20 cellular contexts compared by ENCODE assay signal in the genomic region with DNA sequence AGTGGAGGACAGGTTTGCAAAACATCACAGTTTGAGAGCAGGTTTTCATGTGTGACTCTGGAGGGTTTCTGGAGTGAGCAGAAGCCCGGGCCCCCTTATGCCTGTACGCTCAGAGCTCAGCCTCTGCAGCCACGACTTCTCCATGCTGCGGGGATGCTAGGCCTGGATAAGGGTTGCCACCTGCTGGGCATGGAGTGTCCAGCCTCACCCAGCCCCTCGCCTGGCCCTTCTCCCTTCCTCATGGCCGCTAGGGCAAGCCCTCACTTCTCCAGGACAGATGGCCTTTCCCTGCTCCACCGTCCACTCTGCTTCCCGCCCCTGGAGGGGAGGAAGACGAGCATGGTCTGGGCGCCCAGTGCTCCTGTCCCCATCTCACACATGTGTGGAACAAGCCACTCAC.
"Had no signal": no experiment of that assay in that cellular context is flagged by ENCODE, and none has a peak within 500 bp of the region (broad histone marks: within the 10 kb centered on the region; RNA-seq: fewer than 3 reads in every experiment).

No MANE protein-coding gene starts in this region.

- H3K9me3 ChIP-seq: esophagus squamous epithelium, gastroesophageal sphincter, left ventricle myocardium inferior, lower lobe of right lung, psoas muscle, sigmoid colon, stomach had no signal

- H3K36me3 ChIP-seq: esophagus squamous epithelium, left ventricle myocardium inferior, lower lobe of right lung, sigmoid colon had no signal

- H3K4me3 Mint-ChIP-seq: dendritic cell treated with granulocyte-macrophage colony-stimulating factor and Interleukin-4, amounts not matched to agents 40 ng/mL and 50 ng/mL, for 4 days; effector memory CD8-positive, alpha-beta T cell; memory B cell; natural killer cell treated with Interleukin-12 subunit alpha and Interleukin-12 subunit beta and Interleukin-15 and Interleukin-18, amount 100 ng/mL, for 72 hours had no signal

- H3K27me3 Mint-ChIP-seq: effector memory CD8-positive, alpha-beta T cell; memory B cell; natural killer cell treated with Interleukin-12 subunit alpha and Interleukin-12 subunit beta and Interleukin-15 and Interleukin-18, amount 100 ng/mL, for 72 hours had no signal

- H3K27ac Mint-ChIP-seq: dendritic cell treated with granulocyte-macrophage colony-stimulating factor and Interleukin-4, amounts not matched to agents 40 ng/mL and 50 ng/mL, for 4 days; memory B cell; natural killer cell treated with Interleukin-12 subunit alpha and Interleukin-12 subunit beta and Interleukin-15 and Interleukin-18, amount 100 ng/mL, for 72 hours had no signal

- H3K9me3 Mint-ChIP-seq: dendritic cell treated with granulocyte-macrophage colony-stimulating factor and Interleukin-4, amounts not matched to agents 40 ng/mL and 50 ng/mL, for 4 days; effector memory CD8-positive, alpha-beta T cell; memory B cell; natural killer cell treated with Interleukin-12 subunit alpha and Interleukin-12 subunit beta and Interleukin-15 and Interleukin-18, amount 100 ng/mL, for 72 hours had no signal

- H3K36me3 Mint-ChIP-seq: memory B cell; natural killer cell treated with Interleukin-12 subunit alpha and Interleukin-12 subunit beta and Interleukin-15 and Interleukin-18, amount 100 ng/mL, for 72 hours had no signal

- H3K9ac ChIP-seq: parathyroid adenoma had no signal

- DNase-seq: effector memory CD8-positive, alpha-beta T cell; esophagus squamous epithelium; foreskin fibroblast; glutamatergic neuron; left ventricle myocardium inferior; lower lobe of right lung; midbrain; psoas muscle; retina; sigmoid colon; stimulated activated CD4-positive, alpha-beta T cell treated with anti-CD3 and anti-CD28 coated beads, Interleukin-12 subunit alpha, Interleukin-12 subunit beta, amount 100 ng/mL, for 4 hours; stimulated activated naive CD4-positive, alpha-beta T cell; stomach; trophoblast cell had no signal

- ATAC-seq: effector memory CD8-positive, alpha-beta T cell; gastroesophageal sphincter; lower lobe of right lung; psoas muscle had no signal

- H3K4me1 ChIP-seq: esophagus squamous epithelium, lower lobe of right lung, parathyroid adenoma, psoas muscle, sigmoid colon, stomach had no signal

- H3K4me3 ChIP-seq: esophagus squamous epithelium, gastroesophageal sphincter, left ventricle myocardium inferior, lower lobe of right lung, psoas muscle, sigmoid colon, skin epidermis, stomach had no signal

- H3K4me1 Mint-ChIP-seq: memory B cell had no signal

- H3K27ac ChIP-seq: esophagus squamous epithelium, gastroesophageal sphincter, left ventricle myocardium inferior, lower lobe of right lung, parathyroid adenoma, psoas muscle, sigmoid colon, skin epidermis, stomach had no signal

- H3K27me3 ChIP-seq: esophagus squamous epithelium, gastroesophageal sphincter, sigmoid colon, stomach had no signal
